ENCODE assay signal across 17 cellular contexts in the genomic region with DNA sequence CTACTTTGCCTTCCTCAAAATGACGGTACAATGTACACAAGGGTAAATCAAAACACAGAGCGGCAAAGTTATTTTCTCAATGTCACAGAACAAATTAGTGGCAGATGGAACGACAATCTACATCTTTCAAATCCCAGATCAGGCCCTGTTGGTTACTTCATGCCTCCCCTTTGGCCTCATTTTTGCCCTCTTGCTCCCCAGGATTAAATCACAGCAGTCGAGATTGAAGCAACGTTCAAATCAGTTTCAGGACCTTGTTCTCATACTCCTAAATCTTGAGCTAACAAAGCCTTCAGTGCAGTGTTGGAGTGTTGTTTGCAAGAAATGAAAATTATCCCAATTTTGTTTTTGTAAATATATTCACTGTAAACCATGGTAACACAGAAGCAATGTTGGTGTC.
DNase-seq lines count a peak whose midpoint lies in the region; ATAC-seq and TF ChIP-seq lines count a peak whose summit lies in the region.
"Had no signal": no experiment of that assay in that cellular context is flagged by ENCODE, and none has a peak within 500 bp of the region (broad histone marks: within the 10 kb centered on the region; RNA-seq: fewer than 3 reads in every experiment).

No MANE protein-coding gene starts in this region.

- H3K9me3 ChIP-seq in subcutaneous abdominal adipose tissue (ENCODE audit: control insufficient read depth in 5 of 5, low read length in 5 of 5): no peaks in the 10 kb centered on the region
- no peaks in the 10 kb centered on the region for H3K9me3 ChIP-seq in naive thymus-derived CD4-positive, alpha-beta T cell (ENCODE audit: control insufficient read depth in 2 of 3, low read length in 3 of 3)
- H3K9me3 ChIP-seq: MG63 had no signal

- peaks cover 70% of the 10 kb centered on the region for H3K36me3 Mint-ChIP-seq in HFFc6 (ENCODE audit: low read depth)
- no peaks in the 10 kb centered on the region for H3K36me3 Mint-ChIP-seq in naive thymus-derived CD4-positive, alpha-beta T cell
- H3K36me3 Mint-ChIP-seq: CD8-positive, alpha-beta T cell had no signal

- H3K9me3 Mint-ChIP-seq in HFFc6: no peaks in the 10 kb centered on the region
- peaks cover 0 to 5% (median 0%) of the 10 kb centered on the region in 11 donors for H3K9me3 Mint-ChIP-seq in naive thymus-derived CD4-positive, alpha-beta T cell
- H3K9me3 Mint-ChIP-seq: CD8-positive, alpha-beta T cell had no signal

- peak overlapping the region; percentile 80 for H3K4me3 Mint-ChIP-seq in HFFc6
- no peak overlapping the region for H3K4me3 Mint-ChIP-seq in naive thymus-derived CD4-positive, alpha-beta T cell
- H3K4me3 Mint-ChIP-seq: CD8-positive, alpha-beta T cell had no signal

- peaks cover 9% of the 10 kb centered on the region for H3K27me3 Mint-ChIP-seq in HFFc6 (ENCODE audit: insufficient read depth)
- H3K27me3 Mint-ChIP-seq in naive thymus-derived CD4-positive, alpha-beta T cell: peaks cover 4 to 19% (median 10%) of the 10 kb centered on the region in 5 donors

- H3K9ac ChIP-seq in subcutaneous abdominal adipose tissue (ENCODE audit: low read length in 5 of 5): no peak overlapping the region

- intact Hi-C loops in naive thymus-derived CD4-positive, alpha-beta T cell (cut with micrococcal nuclease): no loop called here

- H3K4me1 Mint-ChIP-seq in HFFc6 (ENCODE audit: low read depth): peaks cover 100% of the 10 kb centered on the region
- no peaks in the 10 kb centered on the region for H3K4me1 Mint-ChIP-seq in naive thymus-derived CD4-positive, alpha-beta T cell

- DNase-seq in HFFc6 (no peak), brain microvascular endothelial cell (no peak), iris pigment epithelial cell (ENCODE audit: low read depth) (peak; percentile 37), cortex of kidney (lab: John Stamatoyannopoulos, UW) (no peak)
- no peak for DNase-seq in naive thymus-derived CD4-positive, alpha-beta T cell
- DNase-seq: CD8-positive, alpha-beta T cell; H7; Karpas-422; MG63; NCI-H1092; NCI-H146; NCI-H2081; NCI-H510A; NCI-H774 had no signal

- H3K4me3 ChIP-seq in brain microvascular endothelial cell (ENCODE audit: low read depth, low read length) (no peak overlapping the region), subcutaneous abdominal adipose tissue (ENCODE audit: low read depth in 1 of 5, low read length in 5 of 5) (peak overlapping the region in 1 of 5 donors; percentile 21)
- no peak overlapping the region for H3K4me3 ChIP-seq in naive thymus-derived CD4-positive, alpha-beta T cell (ENCODE audit: low read length)
- H3K4me3 ChIP-seq: MG63 had no signal

- H3K27ac ChIP-seq in brain microvascular endothelial cell (peak overlapping the region; percentile 89), subcutaneous abdominal adipose tissue (ENCODE audit: low read depth, low read length) (peak overlapping the region; percentile 44)
- H3K27ac ChIP-seq in naive thymus-derived CD4-positive, alpha-beta T cell (ENCODE audit: low read depth, low read length): no peak overlapping the region

- H3K4me1 ChIP-seq in subcutaneous abdominal adipose tissue (ENCODE audit: control insufficient read depth in 5 of 5, insufficient read depth in 5 of 5, low read length in 5 of 5): peaks cover 0 to 35% (median 24%) of the 10 kb centered on the region in 5 donors
- no peaks in the 10 kb centered on the region for H3K4me1 ChIP-seq in naive thymus-derived CD4-positive, alpha-beta T cell (ENCODE audit: control insufficient read depth in 2 of 2, insufficient read depth in 2 of 2, low read length in 2 of 2)

- ATAC-seq in naive thymus-derived CD4-positive, alpha-beta T cell: no peak
- ATAC-seq in GM19328 (IDR thresholded peaks at IDR 0.05; ENCODE audit: unreplicated experiment) (no peak), HG03354 (IDR thresholded peaks at IDR 0.05; ENCODE audit: poor library complexity, severe bottlenecking, unreplicated experiment) (no peak)
- ATAC-seq: CD8-positive, alpha-beta T cell had no signal

- peak overlapping the region; percentile 90 for H3K27ac Mint-ChIP-seq in HFFc6
- H3K27ac Mint-ChIP-seq in naive thymus-derived CD4-positive, alpha-beta T cell: no peak overlapping the region
- H3K27ac Mint-ChIP-seq: CD8-positive, alpha-beta T cell had no signal

- CTCF ChIA-PET in naive thymus-derived CD4-positive, alpha-beta T cell (lab: Charles Lee): no interaction called here

- no peaks in the 10 kb centered on the region for H3K27me3 ChIP-seq in brain microvascular endothelial cell (replicated peaks)
- H3K27me3 ChIP-seq in subcutaneous abdominal adipose tissue (ENCODE audit: control insufficient read depth in 5 of 5, insufficient read depth in 4 of 5, low read length in 5 of 5): no peaks in the 10 kb centered on the region
- no peaks in the 10 kb centered on the region for H3K27me3 ChIP-seq in naive thymus-derived CD4-positive, alpha-beta T cell (ENCODE audit: control insufficient read depth in 2 of 2, insufficient read depth in 2 of 2, low read length in 2 of 2)
- H3K27me3 ChIP-seq: MG63 had no signal

- TF ChIP-seq CTCF in HFFc6 (IDR thresholded peaks at IDR 0.05) (no peak), brain microvascular endothelial cell (IDR thresholded peaks at IDR 0.05; ENCODE audit: low read depth, low read length, missing control alignments) (no peak)

- POLR2A ChIA-PET in naive thymus-derived CD4-positive, alpha-beta T cell (lab: Charles Lee): no interaction called here

- in situ Hi-C loops in brain microvascular endothelial cell (cut with HindIII; ENCODE audit: low pct_ligation_motif_present, low sequenced_read_pairs): no loop called here

- H3K36me3 ChIP-seq in brain microvascular endothelial cell (replicated peaks): peaks cover 16% of the 10 kb centered on the region
- peaks cover 0 to 9% (median 0%) of the 10 kb centered on the region in 5 donors for H3K36me3 ChIP-seq in subcutaneous abdominal adipose tissue (ENCODE audit: control insufficient read depth in 5 of 5, insufficient read depth in 5 of 5, low read length in 5 of 5)
- no peaks in the 10 kb centered on the region for H3K36me3 ChIP-seq in naive thymus-derived CD4-positive, alpha-beta T cell (ENCODE audit: control insufficient read depth in 2 of 3, insufficient read depth in 3 of 3, low read length in 3 of 3)
